ENCODE assay signal across 15 cellular contexts in genomic region chr2:222973237-222973636, GRCh38.
DNase-seq lines count a peak whose midpoint lies in the region; ATAC-seq, FAIRE-seq and TF ChIP-seq lines count a peak whose summit lies in the region.
"Had no signal": no experiment of that assay in that cellular context is flagged by ENCODE, and none has a peak within 500 bp of the region (broad histone marks: within the 10 kb centered on the region; RNA-seq: fewer than 3 reads in every experiment).

No MANE protein-coding gene starts in this region.

- H3K9me3 ChIP-seq in SK-N-SH (no peaks in the 10 kb centered on the region), PC-3 (ENCODE audit: low read length) (no peaks in the 10 kb centered on the region)

- no peak for TF ChIP-seq RAD21 in SK-N-SH (IDR thresholded peaks at IDR 0.05; ENCODE audit: low read length)

- no peak overlapping the region for H3K4me3 ChIP-seq in SK-N-SH (ENCODE audit: low read depth in 2 of 2, low read length in 1 of 2)
- H3K4me3 ChIP-seq in PC-3 (ENCODE audit: low read length): no peak overlapping the region
- no peak overlapping the region for H3K4me3 ChIP-seq in fibroblast of the aortic adventitia (ENCODE audit: low read depth, low read length)

- H3K9ac ChIP-seq in SK-N-SH (no peak overlapping the region), PC-3 (ENCODE audit: low read length) (no peak overlapping the region)

- 78% methylated on average over 4 of the region's 4 CpGs for WGBS in SK-N-SH (ENCODE audit: low lambda C conversion rate)

- H3K9me2 ChIP-seq in SK-N-SH: no peaks in the 10 kb centered on the region
- H3K9me2 ChIP-seq in PC-3 (replicated peaks; ENCODE audit: low read length): no peaks in the 10 kb centered on the region

- H2AFZ ChIP-seq in SK-N-SH (ENCODE audit: low read depth): no peak overlapping the region; the same call in 1 of the 2 replicates
- H2AFZ ChIP-seq in PC-3 (ENCODE audit: low read length): no peak overlapping the region

- FAIRE-seq in urothelium cell line (lab: Jason Lieb, UNC): peak; percentile 74
- FAIRE-seq in GM12892 (lab: Jason Lieb, UNC): no peak
- FAIRE-seq: H54 had no signal

- POLR2A ChIA-PET in SK-N-SH (lab: Yijun Ruan, JAX) (no interaction called here), PC-3 (lab: Charles Lee; ENCODE audit: unreplicated experiment) (no interaction called here)

- no peaks in the 10 kb centered on the region for H4K20me1 ChIP-seq in SK-N-SH (ENCODE audit: insufficient read depth)
- no peaks in the 10 kb centered on the region for H4K20me1 ChIP-seq in PC-3 (ENCODE audit: low read length)

- H3K27ac ChIP-seq in SK-N-SH (ENCODE audit: low read depth in 2 of 2, low read length in 1 of 2): peak overlapping the region; percentile 8 to 32; a peak in 2 of 4 replicates
- H3K27ac ChIP-seq in PC-3 (ENCODE audit: low read length): no peak overlapping the region
- H3K27ac ChIP-seq: 22Rv1 had no signal

- H3K27me3 ChIP-seq in SK-N-SH (ENCODE audit: insufficient read depth): no peaks in the 10 kb centered on the region
- H3K27me3 ChIP-seq in PC-3 (ENCODE audit: low read length): no peaks in the 10 kb centered on the region

- TF ChIP-seq EP300 in SK-N-SH (IDR thresholded peaks at IDR 0.05; ENCODE audit: borderline replicate concordance in 1 of 2, low read depth in 1 of 2, low read length in 1 of 2): no peak

- no peaks in the 10 kb centered on the region for H3K79me2 ChIP-seq in SK-N-SH (ENCODE audit: insufficient read depth)
- H3K79me2 ChIP-seq in PC-3 (ENCODE audit: low read length): no peaks in the 10 kb centered on the region

- TF ChIP-seq POLR2A in GM12892 (IDR thresholded peaks at IDR 0.05; ENCODE audit: low read depth, low read length): no peak

- CTCF ChIA-PET in SK-N-SH (lab: Yijun Ruan, JAX): interaction anchor here (1.9 to 3.4 kb wide), 6 partner anchors 9 to 835 kb away, joined by 4 to 69 read pairs (median 24); no protein-coding TSS in a partner anchor
- CTCF ChIA-PET in PC-3 (lab: Charles Lee): no interaction called here

- no peaks in the 10 kb centered on the region for H3F3A ChIP-seq in SK-N-SH (replicated peaks; ENCODE audit: insufficient read depth)
- no peaks in the 10 kb centered on the region for H3F3A ChIP-seq in PC-3 (ENCODE audit: low read length, unreplicated experiment)

- DNase-seq in SK-N-SH (no peak), PC-3 (peak; percentile 44), fibroblast of the aortic adventitia (ENCODE audit: low read depth) (peak; percentile 22), urothelium cell line (ENCODE audit: low spot score) (peak; percentile 27), epidermal melanocyte (ENCODE audit: insufficient read length, low spot score) (no peak), NCI-H146 treated with DMSO at 0.1 percent for 48 hours (lab: John Stamatoyannopoulos, UW; ENCODE audit: unreplicated experiment) (no peak), GM12892 (ENCODE audit: insufficient read length) (no peak)
- DNase-seq: CD8-positive, alpha-beta T cell; DND-41; NCI-H1048; NCI-H1694 treated with DMSO at 0.1 percent for 48 hours had no signal

- TF ChIP-seq CTCF in SK-N-SH (IDR thresholded peaks at IDR 0.05): no peak
- no peak for TF ChIP-seq CTCF in PC-3 (conservative IDR thresholded peaks at IDR 0.05; ENCODE audit: low read depth, low read length)
- TF ChIP-seq CTCF in fibroblast of the aortic adventitia (IDR thresholded peaks at IDR 0.05; ENCODE audit: insufficient read depth, low read length): no peak

- H3K36me3 ChIP-seq in SK-N-SH (replicated peaks in 1 of 2; ENCODE audit: control insufficient read depth in 1 of 2, insufficient read depth in 2 of 2, low read length in 1 of 2): no peaks in the 10 kb centered on the region
- no peaks in the 10 kb centered on the region for H3K36me3 ChIP-seq in PC-3 (ENCODE audit: low read depth, low read length)

- no TSS peak for BruUV-seq in PC-3 (replicated peaks; lab: Mats Ljungman, UMichigan)

- ATAC-seq in SK-N-SH treated with all-trans-retinoic acid at 6 μM for 48 hours: no peak
- peak; percentile 27; the same call in 1 of the 2 replicates for ATAC-seq in PC-3
- ATAC-seq: CD8-positive, alpha-beta T cell; Panc1 had no signal

- H3K4me2 ChIP-seq in SK-N-SH (no peak overlapping the region), PC-3 (ENCODE audit: low read length) (0 out of 2 replicates have a peak overlapping the region, but pooled peaks have one; percentile 5)

- H3K4me1 ChIP-seq in SK-N-SH (ENCODE audit: control insufficient read depth in 1 of 2, insufficient read depth in 2 of 2, low read depth in 1 of 2, low read length in 1 of 2) (peaks cover 6 to 7% of the 10 kb centered on the region in 2 experiments; a peak in 3 of 4 replicates), PC-3 (ENCODE audit: insufficient read depth, low read length) (peaks cover 19% of the 10 kb centered on the region)

- intact Hi-C loops in PC-3 (cut with micrococcal nuclease): loop anchor here (10.0 kb wide), 1 partner anchor 632 kb away; the partner anchor contains the start of gene SCG2

TF ChIP-seq in SK-N-SH, 30 proteins besides CTCF, POLR2A, EP300 and RAD21 (continues in another document):
- TF ChIP-seq TCF12 (IDR thresholded peaks at IDR 0.05) (no peak), SIN3A (IDR thresholded peaks at IDR 0.05; ENCODE audit: borderline replicate concordance, low read depth, low read length) (no peak), RFX5 (IDR thresholded peaks at IDR 0.05; ENCODE audit: low read length) (no peak), IRF3 (IDR thresholded peaks at IDR 0.05; ENCODE audit: low read depth, low read length) (no peak), JUND (IDR thresholded peaks at IDR 0.05) (no peak), MAX (IDR thresholded peaks at IDR 0.05; ENCODE audit: low read depth) (no peak), YY1 (IDR thresholded peaks at IDR 0.05; ENCODE audit: low read depth) (no peak), GATA2 (CRISPR knock-in tag; IDR thresholded peaks at IDR 0.05) (no peak), FOSL2 (IDR thresholded peaks at IDR 0.05; ENCODE audit: borderline replicate concordance, low read depth) (no peak), FOXM1 (IDR thresholded peaks at IDR 0.05; ENCODE audit: low read depth) (no peak), PBX3 (IDR thresholded peaks at IDR 0.05) (no peak)

TF ChIP-seq in SK-N-SH treated with all-trans-retinoic acid at 6 μM for 48 hours, 23 proteins besides CTCF, POLR2A, EP300 and RAD21:
- TF ChIP-seq SNAI2 (CRISPR knock-in tag; IDR thresholded peaks at IDR 0.05) (no peak), BACH2 (CRISPR knock-in tag; IDR thresholded peaks at IDR 0.05; ENCODE audit: borderline replicate concordance) (no peak), PATZ1 (CRISPR knock-in tag; IDR thresholded peaks at IDR 0.05; ENCODE audit: borderline replicate concordance) (no peak), CSRNP3 (CRISPR knock-in tag; IDR thresholded peaks at IDR 0.05) (no peak), CSDC2 (CRISPR knock-in tag; IDR thresholded peaks at IDR 0.05) (no peak), PPARA (CRISPR knock-in tag; IDR thresholded peaks at IDR 0.05; ENCODE audit: borderline replicate concordance) (no peak), TOX (CRISPR knock-in tag; IDR thresholded peaks at IDR 0.05; ENCODE audit: borderline replicate concordance) (no peak), ESRRG (CRISPR knock-in tag; IDR thresholded peaks at IDR 0.05) (no peak), GLIS3 (CRISPR knock-in tag; IDR thresholded peaks at IDR 0.05) (no peak), ZNF70 (CRISPR knock-in tag; IDR thresholded peaks at IDR 0.05) (no peak), ZNF565 (CRISPR knock-in tag; conservative IDR thresholded peaks at IDR 0.05; ENCODE audit: low read depth) (no peak), OSR1 (CRISPR knock-in tag; IDR thresholded peaks at IDR 0.05) (no peak)

Comparison
In these comparisons a context has a peak if more than half of its experiments do, and no peak if none do; other contexts are left out.
1. DNase-seq: peak in PC-3 (single experiment), fibroblast of the aortic adventitia (single experiment) and urothelium cell line (single experiment); none in SK-N-SH (single experiment), epidermal melanocyte (single experiment), NCI-H146 treated with DMSO at 0.1 percent for 48 hours (single experiment) and GM12892 (single experiment).